In genomic region chr4:54626113-54626512, GRCh38 we compare ENCODE assay signal across 15 cellular contexts. TPM values are rescaled to one million over a fixed set of nuclear protein-coding genes. Genes with fewer than 3 reads are reported as not detected.
"Had no signal": no experiment of that assay in that cellular context is flagged by ENCODE, and none has a peak within 500 bp of the region (broad histone marks: within the 10 kb centered on the region; RNA-seq: fewer than 3 reads in every experiment).

No MANE protein-coding gene starts in this region.

- H3K27me3 ChIP-seq: colonic mucosa, left lung, upper lobe of right lung had no signal

- H3K36me3 Mint-ChIP-seq: activated naive CD8-positive, alpha-beta T cell; immature natural killer cell; stimulated activated memory B cell treated with anti-CD40 and anti-IgM and Interleukin-4, amounts not matched to agents 10 μg/mL and 1 μg/mL and 100 μg/mL, for 72 hours had no signal

- H3K27me3 Mint-ChIP-seq: progenitor cell of endocrine pancreas had no signal

- FAIRE-seq: endothelial cell of umbilical vein had no signal

- H3K9me3 Mint-ChIP-seq: stimulated activated memory B cell treated with anti-CD40 and anti-IgM and Interleukin-4, amounts not matched to agents 10 μg/mL and 1 μg/mL and 100 μg/mL, for 72 hours had no signal

- H3K36me3 ChIP-seq: cardiac muscle cell, colonic mucosa, left lung, upper lobe of right lung had no signal

- H3K4me1 ChIP-seq: colonic mucosa, foreskin keratinocyte, left lung, upper lobe of right lung had no signal

- DNase-seq: activated CD4-positive, alpha-beta T cell treated with anti-CD3 and anti-CD28 coated beads, Interleukin-2, amount 50 U/mL, for 48 hours; activated CD4-positive, CD25-positive, alpha-beta regulatory T cell treated with anti-CD3 and anti-CD28 coated beads, Interleukin-2, amount 50 U/mL, for 72 hours; activated gamma-delta T cell; activated T-cell treated with anti-CD3 and anti-CD28 coated beads, Interleukin-2, amount 50 U/mL, for 48 hours; colonic mucosa; foreskin keratinocyte; immature natural killer cell; left lung; right cardiac atrium; upper lobe of right lung had no signal

- ATAC-seq: foreskin keratinocyte; stimulated activated memory B cell treated with anti-CD40 and anti-IgM and Interleukin-4, amounts not matched to agents 10 μg/mL and 1 μg/mL and 100 μg/mL, for 72 hours; upper lobe of right lung had no signal

- H3K27ac ChIP-seq: cardiac muscle cell, colonic mucosa, foreskin keratinocyte, left lung, upper lobe of right lung had no signal

- H3K27ac Mint-ChIP-seq: activated naive CD8-positive, alpha-beta T cell; immature natural killer cell; progenitor cell of endocrine pancreas; stimulated activated memory B cell treated with anti-CD40 and anti-IgM and Interleukin-4, amounts not matched to agents 10 μg/mL and 1 μg/mL and 100 μg/mL, for 72 hours had no signal

- H3K4me3 Mint-ChIP-seq: activated naive CD8-positive, alpha-beta T cell; immature natural killer cell; stimulated activated memory B cell treated with anti-CD40 and anti-IgM and Interleukin-4, amounts not matched to agents 10 μg/mL and 1 μg/mL and 100 μg/mL, for 72 hours had no signal

- H3K9me3 ChIP-seq: colonic mucosa, left lung, upper lobe of right lung had no signal

- H3K4me1 Mint-ChIP-seq: stimulated activated memory B cell treated with anti-CD40 and anti-IgM and Interleukin-4, amounts not matched to agents 10 μg/mL and 1 μg/mL and 100 μg/mL, for 72 hours had no signal

- H3K4me3 ChIP-seq: cardiac muscle cell, colonic mucosa, left lung, upper lobe of right lung had no signal

RNA-seq across cellular contexts. Expression of gene KIT, which starts 31.6 kb away (rescaled TPM):
- total RNA-seq: foreskin keratinocyte had no signal
- polyA plus RNA-seq: foreskin keratinocyte had no signal
